ENCODE assay signal across 21 cellular contexts in the genomic region with DNA sequence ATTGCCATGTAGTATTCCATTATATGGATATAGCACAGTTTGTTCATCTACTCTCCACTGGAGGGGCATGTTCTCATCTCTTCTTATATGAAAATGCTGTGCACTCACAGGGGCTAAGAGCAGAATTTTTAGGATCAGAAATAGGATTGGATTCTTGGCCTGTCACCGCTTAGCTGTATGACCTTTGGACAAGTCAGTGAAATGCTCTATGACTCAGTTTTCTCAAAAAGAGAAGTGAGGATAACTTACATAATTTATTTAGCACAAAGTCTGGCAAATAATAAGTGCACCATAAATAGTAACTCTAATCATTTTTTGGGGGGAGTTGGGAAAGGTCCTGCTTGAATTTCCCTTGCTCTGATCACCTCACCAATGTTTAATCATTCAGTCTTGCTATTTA.
"Had no signal": no experiment of that assay in that cellular context is flagged by ENCODE, and none has a peak within 500 bp of the region (broad histone marks: within the 10 kb centered on the region; RNA-seq: fewer than 3 reads in every experiment).

No MANE protein-coding gene starts in this region.

- H3K27me3 ChIP-seq: brain microvascular endothelial cell, cardiac muscle cell, MG63, SJSA1 had no signal

- DNase-seq: activated CD4-positive, alpha-beta T cell treated with anti-CD3 and anti-CD28 coated beads for 36 hours; activated CD8-positive, alpha-beta memory T cell treated with anti-CD3 and anti-CD28 coated beads, Interleukin-2, amount 50 U/mL, for 4 hours; activated CD8-positive, alpha-beta T cell treated with anti-CD3 and anti-CD28 coated beads for 36 hours; brain microvascular endothelial cell; MG63; NCI-H1092; NCI-H1417; NCI-H1930; NCI-H2171; NCI-H226; NCI-H510A; NCI-H526 treated with DMSO at 0.1 percent for 48 hours; NCI-H82; T-helper 17 cell; T-helper 9 cell; WERI-Rb-1 had no signal

- H3K9me3 ChIP-seq: MG63, SJSA1 had no signal

- H3K36me3 ChIP-seq: brain microvascular endothelial cell, cardiac muscle cell, MG63, SJSA1, WERI-Rb-1 had no signal

- H3K4me3 ChIP-seq: cardiac muscle cell, MG63, SJSA1 had no signal

- ATAC-seq: activated CD4-positive, alpha-beta T cell treated with anti-CD3 and anti-CD28 coated beads for 36 hours; activated CD8-positive, alpha-beta T cell treated with anti-CD3 and anti-CD28 coated beads for 36 hours; activated naive CD4-positive, alpha-beta T cell treated with anti-CD3 and anti-CD28 coated beads, Interleukin-2, amount 50 U/mL, for 72 hours; Right ventricle myocardium inferior; SK-N-SH treated with all-trans-retinoic acid at 6 μM for 48 hours; T-helper 17 cell had no signal

- H3K27ac ChIP-seq: brain microvascular endothelial cell, cardiac muscle cell, SJSA1, WERI-Rb-1 had no signal
